In the genomic region with DNA sequence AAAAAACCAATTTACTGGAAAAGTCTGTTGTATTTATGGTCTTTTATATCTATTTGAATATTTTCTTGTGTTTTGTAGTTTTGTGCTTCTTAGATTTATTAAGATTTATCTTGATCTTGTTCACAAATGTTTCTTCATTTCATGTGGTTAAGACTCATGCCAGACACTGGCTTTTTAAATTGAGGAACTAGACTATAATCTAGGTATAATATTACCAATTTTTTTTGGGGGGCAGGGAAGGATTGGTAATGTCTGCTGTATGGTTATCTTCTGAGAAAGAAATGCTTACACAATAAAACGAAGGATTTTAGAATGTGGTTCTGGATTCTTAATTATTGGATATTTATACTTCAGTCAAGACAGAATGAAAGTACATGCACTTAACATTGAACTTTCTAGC, we compare ENCODE assay signal across 17 cellular contexts. TPM values are rescaled to one million over a fixed set of nuclear protein-coding genes. Genes with fewer than 3 reads are reported as not detected.
A peak's percentile ranks its signal among the peaks of the same experiment; 100 is the strongest.
DNase-seq lines count a peak whose midpoint lies in the region; ATAC-seq lines count a peak whose summit lies in the region.
"Had no signal": no experiment of that assay in that cellular context is flagged by ENCODE, and none has a peak within 500 bp of the region (broad histone marks: within the 10 kb centered on the region; RNA-seq: fewer than 3 reads in every experiment).

No MANE protein-coding gene starts in this region.

- no peaks in the 10 kb centered on the region for H3K27me3 Mint-ChIP-seq in stimulated activated naive B cell treated with anti-CD40 and anti-IgM and Interleukin-4, amounts not matched to agents 10 μg/mL and 1 μg/mL and 100 μg/mL, for 72 hours
- no peaks in the 10 kb centered on the region for H3K27me3 Mint-ChIP-seq in activated T-helper 1 cell treated with anti-CD3 and anti-CD28 coated beads, Interleukin-12 subunit alpha, Interleukin-12 subunit beta, Interleukin-2, Interleukin-4 antibody, amounts not matched to agents 30 ng/mL and 10 ng/mL and 1 ng/mL, durations not matched to agents 14 hours and 24 hours and 36 hours (ENCODE audit: insufficient read depth)

- no peak overlapping the region for H3K4me3 Mint-ChIP-seq in stimulated activated naive B cell treated with anti-CD40 and anti-IgM and Interleukin-4, amounts not matched to agents 10 μg/mL and 1 μg/mL and 100 μg/mL, for 72 hours
- H3K4me3 Mint-ChIP-seq in activated T-helper 1 cell treated with anti-CD3 and anti-CD28 coated beads, Interleukin-12 subunit alpha, Interleukin-12 subunit beta, Interleukin-2, Interleukin-4 antibody, amounts not matched to agents 30 ng/mL and 10 ng/mL and 1 ng/mL, durations not matched to agents 14 hours and 24 hours and 36 hours = no peak overlapping the region
- H3K4me3 Mint-ChIP-seq: GM23338; T-helper 2 cell treated with Interferon-gamma antibody and Interleukin-4, amounts not matched to agents 5 μg/mL and 100 μg/mL, for 36 hours had no signal

- peak; percentile 58 for DNase-seq in KBM-7
- DNase-seq in NOMO-1 (lab: John Stamatoyannopoulos, UW; ENCODE audit: unreplicated experiment in 2 of 2) = peak; percentile 13 to 59
- DNase-seq in SKM-1 treated with dmso at 0.1 percent for 144 hours (lab: John Stamatoyannopoulos, UW; ENCODE audit: unreplicated experiment) = peak; percentile 24
- DNase-seq in stimulated activated naive B cell treated with anti-CD40 and anti-IgM and Interleukin-4, amounts not matched to agents 10 μg/mL and 1 μg/mL and 100 μg/mL, for 72 hours = no peak
- DNase-seq in activated T-helper 1 cell treated with anti-CD3 and anti-CD28 coated beads, Interleukin-12 subunit alpha, Interleukin-12 subunit beta, Interleukin-2, Interleukin-4 antibody, amounts not matched to agents 30 ng/mL and 10 ng/mL and 1 ng/mL, durations not matched to agents 14 hours and 24 hours and 36 hours (ENCODE audit: low spot score) = no peak
- DNase-seq: DMS79 treated with DMSO at 0.1 percent for 48 hours; HCEC 1CT; NCI-H1048; NCI-H2081; NCI-H510A; NCI-H748 treated with DMSO at 0.1 percent for 48 hours; NK-92 treated with Interleukin-12 subunit alpha and Interleukin-12 subunit beta, amount 100 ng/mL, for 24 hours had no signal

- H3K27ac Mint-ChIP-seq in stimulated activated naive B cell treated with anti-CD40 and anti-IgM and Interleukin-4, amounts not matched to agents 10 μg/mL and 1 μg/mL and 100 μg/mL, for 72 hours = no peak overlapping the region
- H3K27ac Mint-ChIP-seq in activated T-helper 1 cell treated with anti-CD3 and anti-CD28 coated beads, Interleukin-12 subunit alpha, Interleukin-12 subunit beta, Interleukin-2, Interleukin-4 antibody, amounts not matched to agents 30 ng/mL and 10 ng/mL and 1 ng/mL, durations not matched to agents 14 hours and 24 hours and 36 hours = no peak overlapping the region
- H3K27ac Mint-ChIP-seq: GM23338; T-helper 2 cell treated with Interferon-gamma antibody and Interleukin-4, amounts not matched to agents 5 μg/mL and 100 μg/mL, for 36 hours had no signal

- H3K9me3 Mint-ChIP-seq in stimulated activated naive B cell treated with anti-CD40 and anti-IgM and Interleukin-4, amounts not matched to agents 10 μg/mL and 1 μg/mL and 100 μg/mL, for 72 hours = no peaks in the 10 kb centered on the region
- no peaks in the 10 kb centered on the region for H3K9me3 Mint-ChIP-seq in activated T-helper 1 cell treated with anti-CD3 and anti-CD28 coated beads, Interleukin-12 subunit alpha, Interleukin-12 subunit beta, Interleukin-2, Interleukin-4 antibody, amounts not matched to agents 30 ng/mL and 10 ng/mL and 1 ng/mL, durations not matched to agents 14 hours and 24 hours and 36 hours
- H3K9me3 Mint-ChIP-seq: GM23338; T-helper 2 cell treated with Interferon-gamma antibody and Interleukin-4, amounts not matched to agents 5 μg/mL and 100 μg/mL, for 36 hours had no signal

- H3K36me3 Mint-ChIP-seq in stimulated activated naive B cell treated with anti-CD40 and anti-IgM and Interleukin-4, amounts not matched to agents 10 μg/mL and 1 μg/mL and 100 μg/mL, for 72 hours = peaks cover 29 to 44% of the 10 kb centered on the region in 2 donors
- peaks cover 24% of the 10 kb centered on the region for H3K36me3 Mint-ChIP-seq in activated T-helper 1 cell treated with anti-CD3 and anti-CD28 coated beads, Interleukin-12 subunit alpha, Interleukin-12 subunit beta, Interleukin-2, Interleukin-4 antibody, amounts not matched to agents 30 ng/mL and 10 ng/mL and 1 ng/mL, durations not matched to agents 14 hours and 24 hours and 36 hours (ENCODE audit: low read depth)

- in situ Hi-C loops in KBM-7 (cut with MboI; ENCODE audit: low pct_unique_long_range_greater_than_20kb, low sequenced_read_pairs) = no loop called here

- intact Hi-C loops in activated T-helper 1 cell treated with anti-CD3 and anti-CD28 coated beads, Interleukin-12 subunit alpha, Interleukin-12 subunit beta, Interleukin-2, Interleukin-4 antibody, amounts not matched to agents 30 ng/mL and 10 ng/mL and 1 ng/mL, durations not matched to agents 14 hours and 24 hours and 36 hours (cut with micrococcal nuclease) = no loop called here

- H3K4me1 Mint-ChIP-seq in stimulated activated naive B cell treated with anti-CD40 and anti-IgM and Interleukin-4, amounts not matched to agents 10 μg/mL and 1 μg/mL and 100 μg/mL, for 72 hours = peaks cover 0 to 6% of the 10 kb centered on the region in 2 donors
- H3K4me1 Mint-ChIP-seq in activated T-helper 1 cell treated with anti-CD3 and anti-CD28 coated beads, Interleukin-12 subunit alpha, Interleukin-12 subunit beta, Interleukin-2, Interleukin-4 antibody, amounts not matched to agents 30 ng/mL and 10 ng/mL and 1 ng/mL, durations not matched to agents 14 hours and 24 hours and 36 hours (ENCODE audit: low read depth) = no peaks in the 10 kb centered on the region
- H3K4me1 Mint-ChIP-seq: GM23338 had no signal

- ATAC-seq in stimulated activated naive B cell treated with anti-CD40 and anti-IgM and Interleukin-4, amounts not matched to agents 10 μg/mL and 1 μg/mL and 100 μg/mL, for 72 hours (replicated peaks) = peak; percentile 61 to 79
- ATAC-seq in HG03571 (IDR thresholded peaks at IDR 0.05; ENCODE audit: unreplicated experiment) (no peak), GM21423 (IDR thresholded peaks at IDR 0.05; ENCODE audit: unreplicated experiment) (no peak)
- ATAC-seq: GM23338, Panc1 had no signal

RNA-seq across cellular contexts. Expression of a gene that starts 24.9 kb away (rescaled TPM):
- 15.8 and 17.0 TPM in 2 replicates for total RNA-seq in activated T-helper 1 cell treated with anti-CD3 and anti-CD28 coated beads, Interleukin-12 subunit alpha, Interleukin-12 subunit beta, Interleukin-2, Interleukin-4 antibody, amounts not matched to agents 30 ng/mL and 10 ng/mL and 1 ng/mL, durations not matched to agents 14 hours and 24 hours and 36 hours

Comparison
In these comparisons a context has a peak if more than half of its experiments do, and no peak if none do; other contexts are left out.
1. DNase-seq: peak in KBM-7 (single experiment), NOMO-1 (2 of 2) and SKM-1 treated with dmso at 0.1 percent for 144 hours (single experiment); none in stimulated activated naive B cell treated with anti-CD40 and anti-IgM and Interleukin-4, amounts not matched to agents 10 μg/mL and 1 μg/mL and 100 μg/mL, for 72 hours (single experiment) and activated T-helper 1 cell treated with anti-CD3 and anti-CD28 coated beads, Interleukin-12 subunit alpha, Interleukin-12 subunit beta, Interleukin-2, Interleukin-4 antibody, amounts not matched to agents 30 ng/mL and 10 ng/mL and 1 ng/mL, durations not matched to agents 14 hours and 24 hours and 36 hours (single experiment).
2. ATAC-seq: peak in stimulated activated naive B cell treated with anti-CD40 and anti-IgM and Interleukin-4, amounts not matched to agents 10 μg/mL and 1 μg/mL and 100 μg/mL, for 72 hours (2 of 2); none in HG03571 (single experiment) and GM21423 (single experiment).